1 cellular context compared by ENCODE assay signal in the genomic region with DNA sequence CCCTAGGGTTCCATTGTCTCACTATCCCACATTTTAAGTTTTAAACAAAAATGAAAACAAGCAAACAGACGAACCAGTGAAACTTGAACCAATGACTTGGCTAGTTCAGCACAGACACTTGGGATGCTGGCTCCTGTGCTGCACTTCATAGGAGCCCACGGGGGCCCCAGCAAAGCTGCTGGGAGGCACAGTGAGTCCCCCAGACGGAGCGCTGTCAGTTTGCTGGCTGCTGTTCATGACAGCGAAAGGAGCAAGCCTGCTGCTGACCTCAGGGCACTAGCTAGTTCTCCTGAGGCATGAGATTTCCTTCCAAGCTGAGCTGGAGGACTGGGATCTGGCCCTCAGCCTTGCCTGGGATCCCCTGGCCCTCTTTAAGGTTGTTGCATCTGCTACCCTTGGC.
TF ChIP-seq lines count a peak whose summit lies in the region.

No MANE protein-coding gene starts in this region.

TF ChIP-seq in WTC11, 78 proteins besides CTCF, POLR2A, EP300 and RAD21 (continued from another document):
- TF ChIP-seq, protein P1, sequence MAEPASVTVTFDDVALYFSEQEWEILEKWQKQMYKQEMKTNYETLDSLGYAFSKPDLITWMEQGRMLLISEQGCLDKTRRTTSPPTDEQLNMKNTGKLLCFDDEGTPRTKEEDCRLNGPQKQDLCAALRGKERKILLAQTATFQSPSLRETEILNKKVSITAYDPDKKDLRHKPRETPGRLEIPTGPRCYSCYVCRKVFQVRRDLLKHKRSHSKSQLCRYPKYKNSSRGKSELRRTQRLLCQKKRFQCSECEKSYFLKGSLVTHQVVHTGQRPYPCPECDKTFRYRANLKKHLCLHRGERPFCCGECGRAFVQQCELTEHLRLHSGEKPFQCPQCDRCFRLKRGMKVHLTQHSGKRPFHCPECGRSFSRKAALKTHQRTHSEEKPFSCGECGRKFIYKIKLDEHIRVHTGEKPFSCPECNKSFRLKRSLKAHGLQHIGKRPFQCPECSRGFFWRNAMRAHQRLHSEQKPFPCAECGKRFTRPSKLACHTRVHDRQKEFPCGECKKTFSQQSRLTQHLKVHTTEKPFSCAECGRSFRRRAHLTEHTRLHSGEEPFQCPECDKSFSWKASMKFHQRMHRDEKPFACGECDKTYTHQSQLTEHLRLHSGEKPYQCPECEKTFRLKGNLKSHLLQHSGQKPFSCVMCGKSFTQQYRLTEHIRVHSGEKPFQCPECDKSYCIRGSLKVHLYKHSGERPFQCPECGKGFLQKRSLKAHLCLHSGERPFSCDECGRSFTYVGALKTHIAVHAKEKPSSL (CRISPR knock-in tag; conservative IDR thresholded peaks at IDR 0.05) = no peak
- TF ChIP-seq ESRRA (CRISPR knock-in tag; IDR thresholded peaks at IDR 0.05; ENCODE audit: borderline replicate concordance) = no peak
- TF ChIP-seq, protein P2, sequence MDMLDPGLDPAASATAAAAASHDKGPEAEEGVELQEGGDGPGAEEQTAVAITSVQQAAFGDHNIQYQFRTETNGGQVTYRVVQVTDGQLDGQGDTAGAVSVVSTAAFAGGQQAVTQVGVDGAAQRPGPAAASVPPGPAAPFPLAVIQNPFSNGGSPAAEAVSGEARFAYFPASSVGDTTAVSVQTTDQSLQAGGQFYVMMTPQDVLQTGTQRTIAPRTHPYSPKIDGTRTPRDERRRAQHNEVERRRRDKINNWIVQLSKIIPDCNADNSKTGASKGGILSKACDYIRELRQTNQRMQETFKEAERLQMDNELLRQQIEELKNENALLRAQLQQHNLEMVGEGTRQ (CRISPR knock-in tag; IDR thresholded peaks at IDR 0.05) = no peak
